In the genomic region with DNA sequence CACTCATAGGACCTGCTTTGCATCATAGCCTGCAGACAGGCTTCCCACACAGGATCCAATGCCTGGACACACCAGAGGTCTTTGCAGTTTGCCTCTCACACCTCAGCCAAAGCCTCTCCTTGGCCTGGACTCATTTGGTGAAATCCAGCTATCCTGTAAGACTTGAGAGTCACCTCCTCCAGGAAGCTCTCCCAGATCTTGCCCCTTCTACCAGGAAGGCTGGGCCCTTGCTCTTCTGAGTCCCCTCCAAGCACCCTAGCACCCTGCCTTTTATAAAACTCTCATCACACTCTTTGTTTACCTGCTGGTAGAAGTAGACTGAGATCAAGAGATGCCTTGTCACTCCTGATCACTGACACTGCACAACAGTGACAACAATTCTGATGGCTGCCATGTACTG, we compare ENCODE assay signal across 2 cellular contexts.
TF ChIP-seq lines count a peak whose summit lies in the region.

No MANE protein-coding gene starts in this region.

TF ChIP-seq in GM23338, 12 proteins besides CTCF, POLR2A, EP300 and RAD21 (continued from another document):
- TF ChIP-seq, protein P1, sequence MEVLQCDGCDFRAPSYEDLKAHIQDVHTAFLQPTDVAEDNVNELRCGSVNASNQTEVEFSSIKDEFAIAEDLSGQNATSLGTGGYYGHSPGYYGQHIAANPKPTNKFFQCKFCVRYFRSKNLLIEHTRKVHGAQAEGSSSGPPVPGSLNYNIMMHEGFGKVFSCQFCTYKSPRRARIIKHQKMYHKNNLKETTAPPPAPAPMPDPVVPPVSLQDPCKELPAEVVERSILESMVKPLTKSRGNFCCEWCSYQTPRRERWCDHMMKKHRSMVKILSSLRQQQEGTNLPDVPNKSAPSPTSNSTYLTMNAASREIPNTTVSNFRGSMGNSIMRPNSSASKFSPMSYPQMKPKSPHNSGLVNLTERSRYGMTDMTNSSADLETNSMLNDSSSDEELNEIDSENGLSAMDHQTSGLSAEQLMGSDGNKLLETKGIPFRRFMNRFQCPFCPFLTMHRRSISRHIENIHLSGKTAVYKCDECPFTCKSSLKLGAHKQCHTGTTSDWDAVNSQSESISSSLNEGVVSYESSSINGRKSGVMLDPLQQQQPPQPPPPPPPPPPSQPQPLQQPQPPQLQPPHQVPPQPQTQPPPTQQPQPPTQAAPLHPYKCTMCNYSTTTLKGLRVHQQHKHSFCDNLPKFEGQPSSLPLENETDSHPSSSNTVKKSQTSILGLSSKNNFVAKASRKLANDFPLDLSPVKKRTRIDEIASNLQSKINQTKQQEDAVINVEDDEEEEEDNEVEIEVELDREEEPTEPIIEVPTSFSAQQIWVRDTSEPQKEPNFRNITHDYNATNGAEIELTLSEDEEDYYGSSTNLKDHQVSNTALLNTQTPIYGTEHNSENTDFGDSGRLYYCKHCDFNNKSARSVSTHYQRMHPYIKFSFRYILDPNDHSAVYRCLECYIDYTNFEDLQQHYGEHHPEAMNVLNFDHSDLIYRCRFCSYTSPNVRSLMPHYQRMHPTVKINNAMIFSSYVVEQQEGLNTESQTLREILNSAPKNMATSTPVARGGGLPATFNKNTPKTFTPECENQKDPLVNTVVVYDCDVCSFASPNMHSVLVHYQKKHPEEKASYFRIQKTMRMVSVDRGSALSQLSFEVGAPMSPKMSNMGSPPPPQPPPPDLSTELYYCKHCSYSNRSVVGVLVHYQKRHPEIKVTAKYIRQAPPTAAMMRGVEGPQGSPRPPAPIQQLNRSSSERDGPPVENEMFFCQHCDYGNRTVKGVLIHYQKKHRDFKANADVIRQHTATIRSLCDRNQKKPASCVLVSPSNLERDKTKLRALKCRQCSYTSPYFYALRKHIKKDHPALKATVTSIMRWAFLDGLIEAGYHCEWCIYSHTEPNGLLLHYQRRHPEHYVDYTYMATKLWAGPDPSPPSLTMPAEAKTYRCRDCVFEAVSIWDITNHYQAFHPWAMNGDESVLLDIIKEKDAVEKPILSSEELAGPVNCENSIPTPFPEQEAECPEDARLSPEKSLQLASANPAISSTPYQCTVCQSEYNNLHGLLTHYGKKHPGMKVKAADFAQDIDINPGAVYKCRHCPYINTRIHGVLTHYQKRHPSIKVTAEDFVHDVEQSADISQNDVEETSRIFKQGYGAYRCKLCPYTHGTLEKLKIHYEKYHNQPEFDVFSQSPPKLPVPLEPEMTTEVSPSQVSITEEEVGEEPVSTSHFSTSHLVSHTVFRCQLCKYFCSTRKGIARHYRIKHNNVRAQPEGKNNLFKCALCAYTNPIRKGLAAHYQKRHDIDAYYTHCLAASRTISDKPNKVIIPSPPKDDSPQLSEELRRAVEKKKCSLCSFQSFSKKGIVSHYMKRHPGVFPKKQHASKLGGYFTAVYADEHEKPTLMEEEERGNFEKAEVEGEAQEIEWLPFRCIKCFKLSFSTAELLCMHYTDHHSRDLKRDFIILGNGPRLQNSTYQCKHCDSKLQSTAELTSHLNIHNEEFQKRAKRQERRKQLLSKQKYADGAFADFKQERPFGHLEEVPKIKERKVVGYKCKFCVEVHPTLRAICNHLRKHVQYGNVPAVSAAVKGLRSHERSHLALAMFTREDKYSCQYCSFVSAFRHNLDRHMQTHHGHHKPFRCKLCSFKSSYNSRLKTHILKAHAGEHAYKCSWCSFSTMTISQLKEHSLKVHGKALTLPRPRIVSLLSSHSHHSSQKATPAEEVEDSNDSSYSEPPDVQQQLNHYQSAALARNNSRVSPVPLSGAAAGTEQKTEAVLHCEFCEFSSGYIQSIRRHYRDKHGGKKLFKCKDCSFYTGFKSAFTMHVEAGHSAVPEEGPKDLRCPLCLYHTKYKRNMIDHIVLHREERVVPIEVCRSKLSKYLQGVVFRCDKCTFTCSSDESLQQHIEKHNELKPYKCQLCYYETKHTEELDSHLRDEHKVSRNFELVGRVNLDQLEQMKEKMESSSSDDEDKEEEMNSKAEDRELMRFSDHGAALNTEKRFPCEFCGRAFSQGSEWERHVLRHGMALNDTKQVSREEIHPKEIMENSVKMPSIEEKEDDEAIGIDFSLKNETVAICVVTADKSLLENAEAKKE (CRISPR knock-in tag; IDR thresholded peaks at IDR 0.05): no peak
- TF ChIP-seq NANOG (IDR thresholded peaks at IDR 0.05; ENCODE audit: borderline replicate concordance): no peak
- no peak for TF ChIP-seq POLR2AphosphoS5 (IDR thresholded peaks at IDR 0.05; ENCODE audit: low read depth)
- no peak for TF ChIP-seq ZNF331 (CRISPR knock-in tag; IDR thresholded peaks at IDR 0.05; ENCODE audit: low read depth)
- TF ChIP-seq EZH2phosphoT487 (IDR thresholded peaks at IDR 0.05; ENCODE audit: unreplicated experiment): no peak

TF ChIP-seq in GM12878, 131 proteins besides CTCF, POLR2A, EP300 and RAD21 (continued from another document):
- no peak for TF ChIP-seq CEBPB (IDR thresholded peaks at IDR 0.05; ENCODE audit: borderline replicate concordance in 1 of 2, low read depth in 2 of 2, low read length in 2 of 2)
- TF ChIP-seq MEF2B (IDR thresholded peaks at IDR 0.05; ENCODE audit: partially characterized antibody, poor library complexity, severe bottlenecking): no peak
- TF ChIP-seq, protein P2, sequence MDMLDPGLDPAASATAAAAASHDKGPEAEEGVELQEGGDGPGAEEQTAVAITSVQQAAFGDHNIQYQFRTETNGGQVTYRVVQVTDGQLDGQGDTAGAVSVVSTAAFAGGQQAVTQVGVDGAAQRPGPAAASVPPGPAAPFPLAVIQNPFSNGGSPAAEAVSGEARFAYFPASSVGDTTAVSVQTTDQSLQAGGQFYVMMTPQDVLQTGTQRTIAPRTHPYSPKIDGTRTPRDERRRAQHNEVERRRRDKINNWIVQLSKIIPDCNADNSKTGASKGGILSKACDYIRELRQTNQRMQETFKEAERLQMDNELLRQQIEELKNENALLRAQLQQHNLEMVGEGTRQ (IDR thresholded peaks at IDR 0.05; ENCODE audit: borderline replicate concordance, low read depth, low read length): no peak
- TF ChIP-seq, protein P3, sequence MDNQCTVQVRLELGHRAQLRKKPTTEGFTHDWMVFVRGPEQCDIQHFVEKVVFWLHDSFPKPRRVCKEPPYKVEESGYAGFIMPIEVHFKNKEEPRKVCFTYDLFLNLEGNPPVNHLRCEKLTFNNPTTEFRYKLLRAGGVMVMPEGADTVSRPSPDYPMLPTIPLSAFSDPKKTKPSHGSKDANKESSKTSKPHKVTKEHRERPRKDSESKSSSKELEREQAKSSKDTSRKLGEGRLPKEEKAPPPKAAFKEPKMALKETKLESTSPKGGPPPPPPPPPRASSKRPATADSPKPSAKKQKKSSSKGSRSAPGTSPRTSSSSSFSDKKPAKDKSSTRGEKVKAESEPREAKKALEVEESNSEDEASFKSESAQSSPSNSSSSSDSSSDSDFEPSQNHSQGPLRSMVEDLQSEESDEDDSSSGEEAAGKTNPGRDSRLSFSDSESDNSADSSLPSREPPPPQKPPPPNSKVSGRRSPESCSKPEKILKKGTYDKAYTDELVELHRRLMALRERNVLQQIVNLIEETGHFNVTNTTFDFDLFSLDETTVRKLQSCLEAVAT (IDR thresholded peaks at IDR 0.05): no peak
- no peak for TF ChIP-seq MTA3 (IDR thresholded peaks at IDR 0.05; ENCODE audit: borderline replicate concordance, low read length)
- no peak for TF ChIP-seq EZH2 (IDR thresholded peaks at IDR 0.05; ENCODE audit: borderline replicate concordance, control insufficient read depth, low read depth, low read length)
- TF ChIP-seq STAT1 (conservative IDR thresholded peaks at IDR 0.05): no peak
- no peak for TF ChIP-seq SIX5 (IDR thresholded peaks at IDR 0.05; ENCODE audit: low read depth, low read length, severe bottlenecking)
- TF ChIP-seq PML (IDR thresholded peaks at IDR 0.05; ENCODE audit: low read length): no peak
- TF ChIP-seq ZNF217 (IDR thresholded peaks at IDR 0.05): no peak
